8 cellular contexts compared by ENCODE assay signal in the genomic region with DNA sequence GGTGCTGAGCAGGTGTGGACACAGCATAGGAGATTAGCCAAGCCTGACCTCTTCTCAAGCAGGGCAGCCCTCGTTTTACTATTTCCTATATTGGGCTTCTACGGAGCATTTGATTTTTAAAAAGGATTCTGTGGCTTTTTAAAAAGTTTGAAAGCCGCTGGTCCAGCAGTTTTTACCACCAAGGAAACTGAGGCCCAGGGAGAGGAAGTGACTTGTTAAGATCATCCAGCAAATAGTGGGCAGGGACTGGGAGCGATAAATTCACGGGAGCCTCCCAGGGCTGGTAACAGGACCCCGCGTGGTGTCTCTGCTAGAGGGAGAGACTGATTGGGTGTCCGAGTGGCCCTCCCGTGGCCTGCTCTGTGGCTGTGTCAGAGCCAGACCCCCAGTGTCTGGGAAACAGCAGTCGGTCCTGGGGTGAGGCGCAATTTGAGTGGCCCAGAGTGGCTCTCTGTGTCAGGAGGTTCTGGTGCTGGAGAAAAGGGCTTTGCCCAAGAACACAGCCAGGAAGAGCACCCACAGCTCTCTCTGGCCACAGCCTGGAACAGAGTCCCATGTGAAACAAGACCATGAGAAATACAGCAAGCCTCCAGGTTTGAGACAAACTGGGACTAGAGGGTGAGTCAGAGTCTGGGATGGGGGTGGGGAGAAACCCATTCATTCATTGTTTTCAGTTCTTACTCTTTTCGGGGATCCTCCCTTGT. TPM values are rescaled to one million over a fixed set of nuclear protein-coding genes. Genes with fewer than 3 reads are reported as not detected.
DNase-seq lines count a peak whose midpoint lies in the region; ATAC-seq and TF ChIP-seq lines count a peak whose summit lies in the region.

No MANE protein-coding gene starts in this region.

- in situ Hi-C loops in GM13976 (cut with MboI; ENCODE audit: low sequenced_read_pairs, unreplicated experiment) = no loop called here

- peak overlapping the region; percentile 57 for H3K4me3 ChIP-seq in MG63

- H3K9me3 ChIP-seq in MG63 = no peaks in the 10 kb centered on the region

- no peaks in the 10 kb centered on the region for H3K27me3 Mint-ChIP-seq in activated T-helper 2 cell treated with anti-CD3 and anti-CD28 coated beads, Interferon-gamma antibody, Interleukin-2, Interleukin-4, amounts not matched to agents 10 μg/mL and 5 μg/mL and 100 μg/mL, durations not matched to agents 14 hours and 24 hours and 36 hours (ENCODE audit: low read depth)
- no peaks in the 10 kb centered on the region for H3K27me3 Mint-ChIP-seq in progenitor cell of endocrine pancreas

- peak overlapping the region; percentile 93 for H3K4me3 Mint-ChIP-seq in activated T-helper 2 cell treated with anti-CD3 and anti-CD28 coated beads, Interferon-gamma antibody, Interleukin-2, Interleukin-4, amounts not matched to agents 10 μg/mL and 5 μg/mL and 100 μg/mL, durations not matched to agents 14 hours and 24 hours and 36 hours (ENCODE audit: low read depth)
- peak overlapping the region; percentile 78 for H3K4me3 Mint-ChIP-seq in progenitor cell of endocrine pancreas (ENCODE audit: low read depth)

- intact Hi-C loops in activated T-helper 2 cell treated with anti-CD3 and anti-CD28 coated beads, Interferon-gamma antibody, Interleukin-2, Interleukin-4, amounts not matched to agents 10 μg/mL and 5 μg/mL and 100 μg/mL, durations not matched to agents 14 hours and 24 hours and 36 hours (cut with micrococcal nuclease) = loop anchor here (1.0 to 5.0 kb wide), 4 partner anchors 14 to 225 kb away; no protein-coding TSS in a partner anchor
- intact Hi-C loops in Right ventricle myocardium superior (cut with DNase I) = loop anchor here (5.0 kb wide), 1 partner anchor 155 kb away; the partner anchor contains the start of gene BLM

- peak overlapping the region; percentile 92 for H3K27ac Mint-ChIP-seq in activated T-helper 2 cell treated with anti-CD3 and anti-CD28 coated beads, Interferon-gamma antibody, Interleukin-2, Interleukin-4, amounts not matched to agents 10 μg/mL and 5 μg/mL and 100 μg/mL, durations not matched to agents 14 hours and 24 hours and 36 hours
- H3K27ac Mint-ChIP-seq in progenitor cell of endocrine pancreas = peak overlapping the region; percentile 92

- peak; percentile 70 for DNase-seq in GM13976 (ENCODE audit: low spot score)
- peak; percentile 42 for DNase-seq in MG63
- DNase-seq in activated T-helper 2 cell treated with anti-CD3 and anti-CD28 coated beads, Interferon-gamma antibody, Interleukin-2, Interleukin-4, amounts not matched to agents 10 μg/mL and 5 μg/mL and 100 μg/mL, durations not matched to agents 14 hours and 24 hours and 36 hours (ENCODE audit: low spot score) = no peak
- DNase-seq in Right ventricle myocardium superior = no peak
- no peak for DNase-seq in progenitor cell of endocrine pancreas (ENCODE audit: low spot score, unreplicated experiment)
- no peak for DNase-seq in NCI-H1048 (lab: John Stamatoyannopoulos, UW)

- no peaks in the 10 kb centered on the region for H3K9me3 Mint-ChIP-seq in activated T-helper 2 cell treated with anti-CD3 and anti-CD28 coated beads, Interferon-gamma antibody, Interleukin-2, Interleukin-4, amounts not matched to agents 10 μg/mL and 5 μg/mL and 100 μg/mL, durations not matched to agents 14 hours and 24 hours and 36 hours
- H3K9me3 Mint-ChIP-seq in progenitor cell of endocrine pancreas (ENCODE audit: low read depth) = no peaks in the 10 kb centered on the region

- TF ChIP-seq CTCF in GM13976 (IDR thresholded peaks at IDR 0.05; ENCODE audit: borderline replicate concordance, control extremely low read depth, extremely low read depth, insufficient read depth, missing control alignments) (no peak), progenitor cell of endocrine pancreas (IDR thresholded peaks at IDR 0.05; ENCODE audit: unreplicated experiment) (no peak)

- no peaks in the 10 kb centered on the region for H3K27me3 ChIP-seq in MG63

- peaks cover 72% of the 10 kb centered on the region for H3K36me3 Mint-ChIP-seq in activated T-helper 2 cell treated with anti-CD3 and anti-CD28 coated beads, Interferon-gamma antibody, Interleukin-2, Interleukin-4, amounts not matched to agents 10 μg/mL and 5 μg/mL and 100 μg/mL, durations not matched to agents 14 hours and 24 hours and 36 hours (ENCODE audit: low read depth)
- H3K36me3 Mint-ChIP-seq in progenitor cell of endocrine pancreas (ENCODE audit: insufficient read depth) = peaks cover 12% of the 10 kb centered on the region

- H3K4me1 Mint-ChIP-seq in activated T-helper 2 cell treated with anti-CD3 and anti-CD28 coated beads, Interferon-gamma antibody, Interleukin-2, Interleukin-4, amounts not matched to agents 10 μg/mL and 5 μg/mL and 100 μg/mL, durations not matched to agents 14 hours and 24 hours and 36 hours (ENCODE audit: low read depth) = peaks cover 55% of the 10 kb centered on the region
- peaks cover 61% of the 10 kb centered on the region for H3K4me1 Mint-ChIP-seq in progenitor cell of endocrine pancreas (ENCODE audit: low read depth)

- H3K36me3 ChIP-seq in MG63 = peaks cover 13% of the 10 kb centered on the region

- peak; percentile 2 for ATAC-seq in Right ventricle myocardium superior (ENCODE audit: poor library complexity)
- no peak for ATAC-seq in GM19452 (IDR thresholded peaks at IDR 0.05; ENCODE audit: unreplicated experiment)
- no peak for ATAC-seq in HG02938 (IDR thresholded peaks at IDR 0.05; ENCODE audit: unreplicated experiment)

RNA-seq across cellular contexts. Expression of gene FURIN, which starts 4.2 kb away (rescaled TPM):
- 14.7 and 19.3 TPM in 2 replicates for total RNA-seq in MG63 (2014; rRNA removed; shearing (Covaris generic); ENCODE audit: low replicate concordance)
- total RNA-seq in activated T-helper 2 cell treated with anti-CD3 and anti-CD28 coated beads, Interferon-gamma antibody, Interleukin-2, Interleukin-4, amounts not matched to agents 10 μg/mL and 5 μg/mL and 100 μg/mL, durations not matched to agents 14 hours and 24 hours and 36 hours = 564 and 570 TPM in 2 replicates
- total RNA-seq in Right ventricle myocardium superior (45.0 TPM), progenitor cell of endocrine pancreas (64.1 and 64.8 TPM in 2 replicates)

RNA-seq across cellular contexts. Expression of gene FES, which starts 11.7 kb away (rescaled TPM):
- 10.5 and 13.7 TPM in 2 replicates for total RNA-seq in MG63 (2014; rRNA removed; shearing (Covaris generic); ENCODE audit: low replicate concordance)
- 51.9 and 55.8 TPM in 2 replicates for total RNA-seq in activated T-helper 2 cell treated with anti-CD3 and anti-CD28 coated beads, Interferon-gamma antibody, Interleukin-2, Interleukin-4, amounts not matched to agents 10 μg/mL and 5 μg/mL and 100 μg/mL, durations not matched to agents 14 hours and 24 hours and 36 hours
- total RNA-seq in Right ventricle myocardium superior = 17.1 TPM
- total RNA-seq in progenitor cell of endocrine pancreas = 13.8 and 16.2 TPM in 2 replicates

RNA-seq across cellular contexts. Expression of gene MAN2A2, which starts 30.5 kb away (rescaled TPM):
- total RNA-seq in MG63 (2014; rRNA removed; shearing (Covaris generic); ENCODE audit: low replicate concordance) = 9.5 and 45.8 TPM in 2 replicates
- 200 and 201 TPM in 2 replicates for total RNA-seq in activated T-helper 2 cell treated with anti-CD3 and anti-CD28 coated beads, Interferon-gamma antibody, Interleukin-2, Interleukin-4, amounts not matched to agents 10 μg/mL and 5 μg/mL and 100 μg/mL, durations not matched to agents 14 hours and 24 hours and 36 hours
- 130 TPM for total RNA-seq in Right ventricle myocardium superior
- 111 and 117 TPM in 2 replicates for total RNA-seq in progenitor cell of endocrine pancreas

RNA-seq across cellular contexts. Expression of gene HDDC3, which starts 59.7 kb away (rescaled TPM):
- 32.6 and 51.9 TPM in 2 replicates for total RNA-seq in MG63 (2014; rRNA removed; shearing (Covaris generic); ENCODE audit: low replicate concordance)
- 38.6 and 43.0 TPM in 2 replicates for total RNA-seq in activated T-helper 2 cell treated with anti-CD3 and anti-CD28 coated beads, Interferon-gamma antibody, Interleukin-2, Interleukin-4, amounts not matched to agents 10 μg/mL and 5 μg/mL and 100 μg/mL, durations not matched to agents 14 hours and 24 hours and 36 hours
- 15.5 TPM for total RNA-seq in Right ventricle myocardium superior
- 14.5 and 16.6 TPM in 2 replicates for total RNA-seq in progenitor cell of endocrine pancreas

Comparison
In these comparisons a context has a peak if more than half of its experiments do, and no peak if none do; other contexts are left out.
1. DNase-seq: peak in GM13976 (single experiment) and MG63 (single experiment); none in activated T-helper 2 cell treated with anti-CD3 and anti-CD28 coated beads, Interferon-gamma antibody, Interleukin-2, Interleukin-4, amounts not matched to agents 10 μg/mL and 5 μg/mL and 100 μg/mL, durations not matched to agents 14 hours and 24 hours and 36 hours (single experiment), Right ventricle myocardium superior (single experiment), progenitor cell of endocrine pancreas (single experiment) and NCI-H1048 (single experiment).